1 cellular context compared by ENCODE assay signal in genomic region chr16:87858151-87858993, GRCh38.
A peak's percentile ranks its signal among the peaks of the same experiment; 100 is the strongest.
TF ChIP-seq lines count a peak whose summit lies in the region.
"Not testable (repeated sequence)": the region's sequence is repeated elsewhere in the genome, so short reads cannot be mapped to it uniquely, and the experiment has no call there.

No MANE protein-coding gene starts in this region.

TF ChIP-seq in HepG2, 621 proteins besides CTCF, POLR2A, EP300 and RAD21 (continues in another document):
- TF ChIP-seq KAT8 (CRISPR knock-in tag; IDR thresholded peaks at IDR 0.05) (peak; percentile 44; the same call in 1 of the 2 replicates), ZBTB4 (CRISPR knock-in tag; IDR thresholded peaks at IDR 0.05; ENCODE audit: borderline replicate concordance) (0 out of 2 replicates have a peak, but pooled peaks have one; percentile 57), ZMAT3 (CRISPR knock-in tag; conservative IDR thresholded peaks at IDR 0.05) (0 out of 2 replicates have a peak, but pooled peaks have one; percentile 36), PHF8 (CRISPR knock-in tag; IDR thresholded peaks at IDR 0.05) (peak; percentile 26; the same call in 1 of the 2 replicates), RFXAP (CRISPR knock-in tag; IDR thresholded peaks at IDR 0.05; ENCODE audit: borderline replicate concordance) (0 out of 2 replicates have a peak, but pooled peaks have one; percentile 75), TBX2 (CRISPR knock-in tag; IDR thresholded peaks at IDR 0.05; ENCODE audit: borderline replicate concordance) (peak; percentile 88), ATF7 (CRISPR knock-in tag; IDR thresholded peaks at IDR 0.05) (peak; percentile 18; the same call in 1 of the 2 replicates), GATAD1 (CRISPR knock-in tag; IDR thresholded peaks at IDR 0.05) (peak; percentile 24; the same call in 1 of the 2 replicates), SP5 (CRISPR knock-in tag; IDR thresholded peaks at IDR 0.05; ENCODE audit: borderline replicate concordance, low read depth) (peak; percentile 42; the same call in 1 of the 2 replicates), GABPA (CRISPR knock-in tag; IDR thresholded peaks at IDR 0.05; ENCODE audit: low read depth) (peak; percentile 55), SAP130 (CRISPR knock-in tag; IDR thresholded peaks at IDR 0.05; ENCODE audit: low read depth) (peak; percentile 94), CREM (IDR thresholded peaks at IDR 0.05) (peak; percentile 38; the same call in 1 of the 2 replicates), ZEB1 (IDR thresholded peaks at IDR 0.05; ENCODE audit: insufficient replicate concordance, low read depth) (peak; percentile 37), ZNF256 (CRISPR knock-in tag; conservative IDR thresholded peaks at IDR 0.05) (0 out of 2 replicates have a peak, but pooled peaks have one; percentile 35), ZNF414 (CRISPR knock-in tag; IDR thresholded peaks at IDR 0.05) (0 out of 2 replicates have a peak, but pooled peaks have one; percentile 64), POGZ (CRISPR knock-in tag; IDR thresholded peaks at IDR 0.05) (peak; percentile 29; the same call in 1 of the 2 replicates), ZHX1 (CRISPR knock-in tag; IDR thresholded peaks at IDR 0.05; ENCODE audit: low read depth) (0 out of 2 replicates have a peak, but pooled peaks have one; percentile 27), TFAP4 (IDR thresholded peaks at IDR 0.05; ENCODE audit: borderline replicate concordance, low read depth) (peak; percentile 89), FOXJ3 (CRISPR knock-in tag; IDR thresholded peaks at IDR 0.05; ENCODE audit: borderline replicate concordance) (peak; percentile 48; the same call in 1 of the 2 replicates), HMG20B (CRISPR knock-in tag; conservative IDR thresholded peaks at IDR 0.05) (peak; percentile 60), ZNF749 (CRISPR knock-in tag; IDR thresholded peaks at IDR 0.05; ENCODE audit: borderline replicate concordance) (peak; percentile 69; the same call in 1 of the 2 replicates), MAZ (CRISPR knock-in tag; IDR thresholded peaks at IDR 0.05; ENCODE audit: low read depth) (peak; percentile 11; the same call in 1 of the 2 replicates), FOXA3 (CRISPR knock-in tag; IDR thresholded peaks at IDR 0.05) (peak; percentile 78), MED1 (CRISPR knock-in tag; IDR thresholded peaks at IDR 0.05) (peak; percentile 89), MYPOP (CRISPR knock-in tag; IDR thresholded peaks at IDR 0.05) (peak; percentile 42; the same call in 1 of the 2 replicates), MXD4 (CRISPR knock-in tag; IDR thresholded peaks at IDR 0.05) (0 out of 2 replicates have a peak, but pooled peaks have one; percentile 43), ZBTB25 (CRISPR knock-in tag; IDR thresholded peaks at IDR 0.05) (peak; percentile 37), DMAP1 (CRISPR knock-in tag; IDR thresholded peaks at IDR 0.05) (peak; percentile 43; the same call in 1 of the 2 replicates), ZNF292 (CRISPR knock-in tag; IDR thresholded peaks at IDR 0.05; ENCODE audit: borderline replicate concordance, low read depth) (peak; percentile 60; the same call in 1 of the 2 replicates), ZFP37 (CRISPR knock-in tag; IDR thresholded peaks at IDR 0.05; ENCODE audit: borderline replicate concordance) (peak; percentile 52; the same call in 1 of the 2 replicates), FOSL2 (CRISPR knock-in tag; IDR thresholded peaks at IDR 0.05) (peak; percentile 49), MIER3 (CRISPR knock-in tag; IDR thresholded peaks at IDR 0.05; ENCODE audit: borderline replicate concordance) (peak; percentile 50; the same call in 1 of the 2 replicates), BRD4 (CRISPR knock-in tag; IDR thresholded peaks at IDR 0.05) (peak; percentile 84; the same call in 1 of the 2 replicates), NKX3-1 (CRISPR knock-in tag; IDR thresholded peaks at IDR 0.05) (peak; percentile 31; the same call in 1 of the 2 replicates), RELA (CRISPR knock-in tag; IDR thresholded peaks at IDR 0.05) (0 out of 2 replicates have a peak, but pooled peaks have one; percentile 11), RXRB (CRISPR knock-in tag; IDR thresholded peaks at IDR 0.05; ENCODE audit: borderline replicate concordance) (peak; percentile 79), REPIN1 (CRISPR knock-in tag; IDR thresholded peaks at IDR 0.05; ENCODE audit: borderline replicate concordance, low read depth) (peak; percentile 83), NR2C2 (CRISPR knock-in tag; IDR thresholded peaks at IDR 0.05; ENCODE audit: borderline replicate concordance) (peak; percentile 56; the same call in 1 of the 2 replicates), ZNF557 (CRISPR knock-in tag; IDR thresholded peaks at IDR 0.05) (0 out of 2 replicates have a peak, but pooled peaks have one; percentile 84), ZNF503 (CRISPR knock-in tag; IDR thresholded peaks at IDR 0.05) (0 out of 2 replicates have a peak, but pooled peaks have one; percentile 34), SOX5 (CRISPR knock-in tag; IDR thresholded peaks at IDR 0.05; ENCODE audit: borderline replicate concordance) (peak; percentile 78; the same call in 1 of the 2 replicates), DPF2 (CRISPR knock-in tag; IDR thresholded peaks at IDR 0.05; ENCODE audit: borderline replicate concordance, low read depth) (peak; percentile 75; the same call in 1 of the 2 replicates), ELF1 (CRISPR knock-in tag; IDR thresholded peaks at IDR 0.05) (peak; percentile 54; the same call in 1 of the 2 replicates), ZFP36 (IDR thresholded peaks at IDR 0.05; ENCODE audit: borderline replicate concordance, low read depth, low read length, partially characterized antibody) (peak; percentile 88), SPEN (CRISPR knock-in tag; IDR thresholded peaks at IDR 0.05; ENCODE audit: low read depth) (peak; percentile 49; the same call in 1 of the 2 replicates), ZNF264 (CRISPR knock-in tag; IDR thresholded peaks at IDR 0.05) (peak; percentile 84), CBX5 (CRISPR knock-in tag; IDR thresholded peaks at IDR 0.05; ENCODE audit: borderline replicate concordance) (peak; percentile 69; the same call in 1 of the 2 replicates), ZMYM3 (CRISPR knock-in tag; IDR thresholded peaks at IDR 0.05) (peak; percentile 95; the same call in 1 of the 2 replicates), ZNF558 (CRISPR knock-in tag; IDR thresholded peaks at IDR 0.05; ENCODE audit: borderline replicate concordance) (peak; percentile 39; the same call in 1 of the 2 replicates), ZNF263 (CRISPR knock-in tag; IDR thresholded peaks at IDR 0.05) (peak; percentile 72), ZNF574 (CRISPR knock-in tag; IDR thresholded peaks at IDR 0.05) (peak; percentile 45)
- not testable (repeated sequence) for TF ChIP-seq ATF7 (IDR thresholded peaks at IDR 0.05); GABPA (IDR thresholded peaks at IDR 0.05; ENCODE audit: low read depth, low read length); CREM (CRISPR knock-in tag; IDR thresholded peaks at IDR 0.05); MAZ (IDR thresholded peaks at IDR 0.05; ENCODE audit: borderline replicate concordance, low read depth, low read length)
